ENCODE assay signal across 11 cellular contexts in genomic region chr19:35746556-35746955, GRCh38. TPM values are rescaled to one million over a fixed set of nuclear protein-coding genes. Genes with fewer than 3 reads are reported as not detected.
A peak's percentile ranks its signal among the peaks of the same experiment; 100 is the strongest.
DNase-seq lines count a peak whose midpoint lies in the region; ATAC-seq and TF ChIP-seq lines count a peak whose summit lies in the region.
"Had no signal": no experiment of that assay in that cellular context is flagged by ENCODE, and none has a peak within 500 bp of the region (broad histone marks: within the 10 kb centered on the region; RNA-seq: fewer than 3 reads in every experiment).

No MANE protein-coding gene starts in this region.

- H3K4me3 ChIP-seq in heart right ventricle (peak overlapping the region in 4 of 10 donors; percentile 69 to 86 (median 84)), iPS-20b (ENCODE audit: low read length) (peak overlapping the region; percentile 83), thoracic aorta (peak overlapping the region; percentile 91)

- 86 to 90% methylated on average over 5 of the region's 5 CpGs for WGBS in heart right ventricle, 2 donors

- peak overlapping the region in 2 of 10 donors; percentile 97 to 100 for H3K27ac ChIP-seq in heart right ventricle
- H3K27ac ChIP-seq in iPS-20b (ENCODE audit: low read length), result no peak overlapping the region
- peak overlapping the region in 1 of 2 donors; percentile 99 for H3K27ac ChIP-seq in thoracic aorta

- peaks cover 53% of the 10 kb centered on the region for H3K4me1 Mint-ChIP-seq in activated T-helper 1 cell treated with anti-CD3 and anti-CD28 coated beads, Interleukin-12 subunit alpha, Interleukin-12 subunit beta, Interleukin-2, Interleukin-4 antibody, amounts not matched to agents 30 ng/mL and 10 ng/mL and 1 ng/mL, durations not matched to agents 14 hours and 24 hours and 36 hours (ENCODE audit: low read depth)

- peak overlapping the region; percentile 97; the same call in 1 of the 2 replicates for H3K9ac ChIP-seq in iPS-20b (ENCODE audit: low read depth, low read length)

- H3K4me1 ChIP-seq in heart right ventricle, result peaks cover 7 to 71% (median 44%) of the 10 kb centered on the region in 9 donors
- H3K4me1 ChIP-seq in iPS-20b (ENCODE audit: insufficient read depth, low read length), result peaks cover 3% of the 10 kb centered on the region; the same call in 1 of the 2 replicates
- peaks cover 31 to 45% of the 10 kb centered on the region in 2 donors for H3K4me1 ChIP-seq in thoracic aorta (ENCODE audit: control insufficient read depth in 1 of 2, low read depth in 2 of 2)

- H3K27ac Mint-ChIP-seq in activated T-helper 1 cell treated with anti-CD3 and anti-CD28 coated beads, Interleukin-12 subunit alpha, Interleukin-12 subunit beta, Interleukin-2, Interleukin-4 antibody, amounts not matched to agents 30 ng/mL and 10 ng/mL and 1 ng/mL, durations not matched to agents 14 hours and 24 hours and 36 hours, result peak overlapping the region; percentile 96

- intact Hi-C loops in Right ventricle myocardium inferior (cut with DNase I), result loop anchor here (5.0 to 10.0 kb wide), 2 partner anchors 99 to 368 kb away; partner anchors contain the start of genes COX6B1, OVOL3, POLR2I and TBCB
- intact Hi-C loops in heart right ventricle (cut with DNase I), result loop anchor here in 3 of 10 donors (5.0 to 10.0 kb wide), 2 partner anchors 186 to 188 kb away; partner anchors contain the start of gene LRFN3 (in 2 of the 3)
- intact Hi-C loops in activated T-helper 1 cell treated with anti-CD3 and anti-CD28 coated beads, Interleukin-12 subunit alpha, Interleukin-12 subunit beta, Interleukin-2, Interleukin-4 antibody, amounts not matched to agents 30 ng/mL and 10 ng/mL and 1 ng/mL, durations not matched to agents 14 hours and 24 hours and 36 hours (cut with micrococcal nuclease), result loop anchor here (10.0 kb wide), 1 partner anchor 592 kb away; the partner anchor contains the start of gene FXYD5

- H3K9me3 Mint-ChIP-seq in activated T-helper 1 cell treated with anti-CD3 and anti-CD28 coated beads, Interleukin-12 subunit alpha, Interleukin-12 subunit beta, Interleukin-2, Interleukin-4 antibody, amounts not matched to agents 30 ng/mL and 10 ng/mL and 1 ng/mL, durations not matched to agents 14 hours and 24 hours and 36 hours, result no peaks in the 10 kb centered on the region

- ATAC-seq in Right ventricle myocardium inferior, result no peak
- ATAC-seq in heart right ventricle, result no peak
- ATAC-seq in thoracic aorta (ENCODE audit: insufficient number of reproducible peaks, low FRiP score, low read depth), result no peak
- no peak for ATAC-seq in GM21786 (IDR thresholded peaks at IDR 0.05; ENCODE audit: unreplicated experiment)
- no peak for ATAC-seq in GM21447 (IDR thresholded peaks at IDR 0.05; ENCODE audit: unreplicated experiment)

- peak overlapping the region; percentile 98 for H3K4me3 Mint-ChIP-seq in activated T-helper 1 cell treated with anti-CD3 and anti-CD28 coated beads, Interleukin-12 subunit alpha, Interleukin-12 subunit beta, Interleukin-2, Interleukin-4 antibody, amounts not matched to agents 30 ng/mL and 10 ng/mL and 1 ng/mL, durations not matched to agents 14 hours and 24 hours and 36 hours

- H3K36me3 ChIP-seq in heart right ventricle, result peaks cover 0 to 13% (median 0%) of the 10 kb centered on the region in 9 donors
- H3K36me3 ChIP-seq in iPS-20b (ENCODE audit: insufficient read depth, low read depth, low read length), result no peaks in the 10 kb centered on the region
- peaks cover 4% of the 10 kb centered on the region for H3K36me3 ChIP-seq in thoracic aorta

- DNase-seq in Right ventricle myocardium inferior (ENCODE audit: missing footprints) (peak; percentile 64), heart right ventricle (no peak), thoracic aorta (ENCODE audit: low spot score) (no peak), GM19240 (ENCODE audit: insufficient read length, low spot score) (no peak)
- no peak for DNase-seq in activated T-helper 1 cell treated with anti-CD3 and anti-CD28 coated beads, Interleukin-12 subunit alpha, Interleukin-12 subunit beta, Interleukin-2, Interleukin-4 antibody, amounts not matched to agents 30 ng/mL and 10 ng/mL and 1 ng/mL, durations not matched to agents 14 hours and 24 hours and 36 hours (ENCODE audit: low spot score)
- DNase-seq: activated CD4-positive, alpha-beta T cell treated with anti-CD3 and anti-CD28 coated beads for 4 hours; NCI-H1417 treated with DMSO at 0.1 percent for 48 hours; stimulated activated CD4-positive, alpha-beta T cell treated with anti-CD3 and anti-CD28 coated beads, Interleukin-4, amount 100 ng/mL, for 1 hour had no signal

- H3K27me3 ChIP-seq in heart right ventricle, result no peaks in the 10 kb centered on the region
- no peaks in the 10 kb centered on the region for H3K27me3 ChIP-seq in iPS-20b (ENCODE audit: insufficient read depth, low read length)
- H3K27me3 ChIP-seq in thoracic aorta (replicated peaks; ENCODE audit: insufficient read depth), result no peaks in the 10 kb centered on the region

- H3K9me3 ChIP-seq in heart right ventricle (no peaks in the 10 kb centered on the region), iPS-20b (ENCODE audit: insufficient read depth, low read depth, low read length) (no peaks in the 10 kb centered on the region), thoracic aorta (no peaks in the 10 kb centered on the region)

- TF ChIP-seq CTCF in heart right ventricle (IDR thresholded peaks at IDR 0.05), result no peak
- TF ChIP-seq CTCF in thoracic aorta (IDR thresholded peaks at IDR 0.05), result no peak

- peaks cover 11% of the 10 kb centered on the region for H3K36me3 Mint-ChIP-seq in activated T-helper 1 cell treated with anti-CD3 and anti-CD28 coated beads, Interleukin-12 subunit alpha, Interleukin-12 subunit beta, Interleukin-2, Interleukin-4 antibody, amounts not matched to agents 30 ng/mL and 10 ng/mL and 1 ng/mL, durations not matched to agents 14 hours and 24 hours and 36 hours (ENCODE audit: low read depth)

- peaks cover 2% of the 10 kb centered on the region for H3K27me3 Mint-ChIP-seq in activated T-helper 1 cell treated with anti-CD3 and anti-CD28 coated beads, Interleukin-12 subunit alpha, Interleukin-12 subunit beta, Interleukin-2, Interleukin-4 antibody, amounts not matched to agents 30 ng/mL and 10 ng/mL and 1 ng/mL, durations not matched to agents 14 hours and 24 hours and 36 hours (ENCODE audit: insufficient read depth)

RNA-seq across cellular contexts. Expression of gene PSENEN, which starts 1.1 kb away (rescaled TPM):
- total RNA-seq in Right ventricle myocardium inferior (44.7 TPM), heart right ventricle (10 to 100 TPM; 34.8 to 70.7 (median 44.9) TPM), thoracic aorta (10 to 100 TPM; 25.5 to 30.1 TPM)
- polyA plus RNA-seq in heart right ventricle, result 100 to 1,000 TPM in 1 of 2 donors, 10 to 100 TPM in 1; 69.3 to 149 TPM
- 50.6 and 54.6 TPM in 2 replicates for total RNA-seq in activated T-helper 1 cell treated with anti-CD3 and anti-CD28 coated beads, Interleukin-12 subunit alpha, Interleukin-12 subunit beta, Interleukin-2, Interleukin-4 antibody, amounts not matched to agents 30 ng/mL and 10 ng/mL and 1 ng/mL, durations not matched to agents 14 hours and 24 hours and 36 hours

RNA-seq across cellular contexts. Expression of gene U2AF1L4, which starts 1.3 kb away (rescaled TPM):
- total RNA-seq in Right ventricle myocardium inferior (19.5 TPM), heart right ventricle (10 to 100 TPM; 17.4 to 35.1 (median 20.3) TPM), thoracic aorta (10 to 100 TPM; 34.4 to 42.6 TPM)
- polyA plus RNA-seq in heart right ventricle, result 10 to 100 TPM; 11.5 to 57.7 TPM
- 28.1 and 29.7 TPM in 2 replicates for total RNA-seq in activated T-helper 1 cell treated with anti-CD3 and anti-CD28 coated beads, Interleukin-12 subunit alpha, Interleukin-12 subunit beta, Interleukin-2, Interleukin-4 antibody, amounts not matched to agents 30 ng/mL and 10 ng/mL and 1 ng/mL, durations not matched to agents 14 hours and 24 hours and 36 hours

RNA-seq across cellular contexts. Expression of gene LIN37, which starts 1.8 kb away (rescaled TPM):
- total RNA-seq in Right ventricle myocardium inferior, result 8.2 TPM
- 1 to 10 TPM; 4.0 to 9.3 (median 4.8) TPM for total RNA-seq in heart right ventricle
- 10 to 100 TPM; 25.2 to 29.4 TPM for polyA plus RNA-seq in heart right ventricle
- total RNA-seq in activated T-helper 1 cell treated with anti-CD3 and anti-CD28 coated beads, Interleukin-12 subunit alpha, Interleukin-12 subunit beta, Interleukin-2, Interleukin-4 antibody, amounts not matched to agents 30 ng/mL and 10 ng/mL and 1 ng/mL, durations not matched to agents 14 hours and 24 hours and 36 hours, result 9.3 and 9.8 TPM in 2 replicates
- total RNA-seq in thoracic aorta, result 10 to 100 TPM in 1 of 2 donors, 1 to 10 TPM in 1; 9.9 to 30.5 TPM

RNA-seq across cellular contexts. Expression of gene IGFLR1, which starts 4.3 kb away (rescaled TPM):
- 5.1 TPM for total RNA-seq in Right ventricle myocardium inferior
- total RNA-seq in heart right ventricle, result 10 to 100 TPM in 1 of 10 donors, 1 to 10 TPM in 9; 1.1 to 17.1 (median 2.3) TPM
- polyA plus RNA-seq in heart right ventricle, result 10 to 100 TPM in 1 of 2 donors, 1 to 10 TPM in 1; 6.6 to 13.3 TPM
- total RNA-seq in activated T-helper 1 cell treated with anti-CD3 and anti-CD28 coated beads, Interleukin-12 subunit alpha, Interleukin-12 subunit beta, Interleukin-2, Interleukin-4 antibody, amounts not matched to agents 30 ng/mL and 10 ng/mL and 1 ng/mL, durations not matched to agents 14 hours and 24 hours and 36 hours, result 105 and 106 TPM in 2 replicates
- total RNA-seq in thoracic aorta, result 10 to 100 TPM in 1 of 2 donors, 1 to 10 TPM in 1; 6.9 to 13.1 TPM

RNA-seq across cellular contexts. Expression of gene HSPB6, which starts 10.3 kb away (rescaled TPM):
- 662 TPM for total RNA-seq in Right ventricle myocardium inferior
- total RNA-seq in heart right ventricle, result 1,000 to 10,000 TPM in 5 of 10 donors, 100 to 1,000 TPM in 5; 448 to 1,269 (median 1,031) TPM
- 100 to 1,000 TPM; 387 to 822 TPM for polyA plus RNA-seq in heart right ventricle
- 0.78 TPM in 1 of 2 replicates, not detected in the other for total RNA-seq in activated T-helper 1 cell treated with anti-CD3 and anti-CD28 coated beads, Interleukin-12 subunit alpha, Interleukin-12 subunit beta, Interleukin-2, Interleukin-4 antibody, amounts not matched to agents 30 ng/mL and 10 ng/mL and 1 ng/mL, durations not matched to agents 14 hours and 24 hours and 36 hours
- total RNA-seq in thoracic aorta, result 100 to 1,000 TPM in 1 of 2 donors, 10 to 100 TPM in 1; 78.6 to 130 TPM
